Comparison of ENCODE assay signal across 8 cellular contexts in genomic region chr11:46238078-46238966, GRCh38. TPM values are rescaled to one million over a fixed set of nuclear protein-coding genes. Genes with fewer than 3 reads are reported as not detected.
DNase-seq lines count a peak whose midpoint lies in the region; ATAC-seq, FAIRE-seq and TF ChIP-seq lines count a peak whose summit lies in the region.

No MANE protein-coding gene starts in this region.

- H3K9me3 ChIP-seq in iPS-18a (ENCODE audit: control insufficient read depth, low read depth, low read length): no peaks in the 10 kb centered on the region
- H3K9me3 ChIP-seq in skeletal muscle satellite cell (replicated peaks; ENCODE audit: low read length): no peaks in the 10 kb centered on the region

- ATAC-seq in GM21515 (IDR thresholded peaks at IDR 0.05; ENCODE audit: unreplicated experiment): no peak
- ATAC-seq in HG03108 (IDR thresholded peaks at IDR 0.05; ENCODE audit: unreplicated experiment): no peak

- H3K9ac ChIP-seq in iPS-18a (ENCODE audit: low read length) (no peak overlapping the region), skeletal muscle satellite cell (ENCODE audit: low read depth, low read length) (peak overlapping the region; percentile 71)

- in situ Hi-C loops in astrocyte of the spinal cord (cut with HindIII; ENCODE audit: low sequenced_read_pairs): no loop called here

- DNase-seq in CD1c-positive myeloid dendritic cell (ENCODE audit: extremely low spot score): peak; percentile 72
- peak; percentile 53 for DNase-seq in HTR-8/SVneo (ENCODE audit: insufficient read length, low spot score)
- peak; percentile 40 for DNase-seq in T1000 (lab: John Stamatoyannopoulos, UW)
- DNase-seq in astrocyte of the spinal cord (ENCODE audit: low read depth, low spot score): peak; percentile 59

- peak overlapping the region; percentile 88 for H3K4me2 ChIP-seq in skeletal muscle satellite cell (ENCODE audit: low read length)

- FAIRE-seq in HTR-8/SVneo (lab: Jason Lieb, UNC): no peak

- H3K27me3 ChIP-seq in iPS-18a (ENCODE audit: control insufficient read depth, insufficient read depth, low read length): peaks cover 31% of the 10 kb centered on the region
- H3K27me3 ChIP-seq in skeletal muscle satellite cell (ENCODE audit: control insufficient read depth, insufficient read depth, low read length): no peaks in the 10 kb centered on the region

- H3K27ac ChIP-seq in iPS-18a (ENCODE audit: low read length): no peak overlapping the region

- H3K4me1 ChIP-seq in iPS-18a (ENCODE audit: control insufficient read depth, low read depth, low read length): peaks cover 23% of the 10 kb centered on the region
- peaks cover 43% of the 10 kb centered on the region for H3K4me1 ChIP-seq in skeletal muscle satellite cell (ENCODE audit: control insufficient read depth, insufficient read depth, low read length)

- no peaks in the 10 kb centered on the region for H3K36me3 ChIP-seq in iPS-18a (ENCODE audit: control insufficient read depth, low read depth, low read length)
- no peaks in the 10 kb centered on the region for H3K36me3 ChIP-seq in skeletal muscle satellite cell (ENCODE audit: insufficient read depth, low read length)

- no peak for TF ChIP-seq CTCF in astrocyte of the spinal cord (IDR thresholded peaks at IDR 0.05; ENCODE audit: low read depth, low read length)

- H3K4me3 ChIP-seq in astrocyte of the spinal cord (ENCODE audit: low read depth, low read length) (peak overlapping the region; percentile 42), iPS-18a (ENCODE audit: low read length) (peak overlapping the region; percentile 62), skeletal muscle satellite cell (ENCODE audit: low read length) (peak overlapping the region; percentile 73)

RNA-seq across cellular contexts. Expression of gene CREB3L1, which starts 39.1 kb away (rescaled TPM):
- 10.4 and 18.6 TPM in 2 replicates for total RNA-seq in skeletal muscle satellite cell (2012; rRNA removed)
